21 cellular contexts compared by ENCODE assay signal in genomic region chr14:61197416-61197815, GRCh38.
"Had no signal": no experiment of that assay in that cellular context is flagged by ENCODE, and none has a peak within 500 bp of the region (broad histone marks: within the 10 kb centered on the region; RNA-seq: fewer than 3 reads in every experiment).

No MANE protein-coding gene starts in this region.

- H3K36me3 ChIP-seq: cardiac muscle cell, esophagus muscularis mucosa, right atrium auricular region, upper lobe of right lung had no signal

- ATAC-seq: activated CD4-positive, alpha-beta T cell treated with anti-CD3 and anti-CD28 coated beads for 36 hours; upper lobe of right lung had no signal

- H3K9me3 ChIP-seq: esophagus muscularis mucosa, right atrium auricular region, upper lobe of right lung had no signal

- H3K27ac Mint-ChIP-seq: activated CD4-positive, alpha-beta memory T cell treated with anti-CD3 and anti-CD28 coated beads for 36 hours; activated CD4-positive, alpha-beta T cell treated with anti-CD3 and anti-CD28 coated beads for 36 hours; activated naive CD8-positive, alpha-beta T cell treated with anti-CD3 and anti-CD28 coated beads for 36 hours; activated T-helper 1 cell treated with anti-CD3 and anti-CD28 coated beads, Interleukin-12 subunit alpha, Interleukin-12 subunit beta, Interleukin-2, Interleukin-4 antibody, amounts not matched to agents 30 ng/mL and 10 ng/mL and 1 ng/mL, durations not matched to agents 14 hours and 24 hours and 36 hours had no signal

- H3K27ac ChIP-seq: cardiac muscle cell, esophagus muscularis mucosa, right atrium auricular region, upper lobe of right lung had no signal

- H3K4me1 ChIP-seq: esophagus muscularis mucosa, right atrium auricular region, upper lobe of right lung had no signal

- H3K27me3 ChIP-seq: cardiac muscle cell, esophagus muscularis mucosa, right atrium auricular region, upper lobe of right lung had no signal

- H3K4me1 Mint-ChIP-seq: activated CD4-positive, alpha-beta T cell treated with anti-CD3 and anti-CD28 coated beads for 36 hours; activated naive CD8-positive, alpha-beta T cell treated with anti-CD3 and anti-CD28 coated beads for 36 hours had no signal

- H3K9me3 Mint-ChIP-seq: activated CD4-positive, alpha-beta memory T cell treated with anti-CD3 and anti-CD28 coated beads for 36 hours; activated naive CD8-positive, alpha-beta T cell treated with anti-CD3 and anti-CD28 coated beads for 36 hours; activated T-helper 1 cell treated with anti-CD3 and anti-CD28 coated beads, Interleukin-12 subunit alpha, Interleukin-12 subunit beta, Interleukin-2, Interleukin-4 antibody, amounts not matched to agents 30 ng/mL and 10 ng/mL and 1 ng/mL, durations not matched to agents 14 hours and 24 hours and 36 hours; nephron had no signal

- DNase-seq: activated CD4-positive, alpha-beta memory T cell treated with anti-CD3 and anti-CD28 coated beads for 36 hours; activated CD4-positive, alpha-beta T cell treated with anti-CD3 and anti-CD28 coated beads for 36 hours; activated gamma-delta T cell treated with Interleukin-2 at 50 U/mL for 16 hours; activated naive CD8-positive, alpha-beta T cell treated with anti-CD3 and anti-CD28 coated beads for 36 hours; activated T-cell treated with anti-CD3 and anti-CD28 coated beads for 4 hours; amygdala; effector memory CD4-positive, alpha-beta T cell; kidney; midbrain; nucleus accumbens; posterior cingulate gyrus; stimulated activated CD4-positive, alpha-beta T cell treated with anti-CD3 and anti-CD28 coated beads, Interleukin-12 subunit alpha, Interleukin-12 subunit beta, amount 100 ng/mL, for 4 hours; stimulated activated CD4-positive, alpha-beta T cell treated with anti-CD3 and anti-CD28 coated beads, Interleukin-1b, Interleukin-23, amount 100 ng/mL, for 48 hours; stimulated activated CD8-positive, alpha-beta memory T cell treated with anti-CD3 and anti-CD28 coated beads, Interleukin-4, amount 100 ng/mL, for 48 hours; stimulated activated naive CD4-positive, alpha-beta T cell; upper lobe of right lung had no signal

- H3K36me3 Mint-ChIP-seq: activated CD4-positive, alpha-beta memory T cell treated with anti-CD3 and anti-CD28 coated beads for 36 hours; activated naive CD8-positive, alpha-beta T cell treated with anti-CD3 and anti-CD28 coated beads for 36 hours had no signal

- H3K4me3 ChIP-seq: cardiac muscle cell, esophagus muscularis mucosa, right atrium auricular region, upper lobe of right lung had no signal

- H3K4me3 Mint-ChIP-seq: activated CD4-positive, alpha-beta memory T cell treated with anti-CD3 and anti-CD28 coated beads for 36 hours; activated CD4-positive, alpha-beta T cell treated with anti-CD3 and anti-CD28 coated beads for 36 hours; activated naive CD8-positive, alpha-beta T cell treated with anti-CD3 and anti-CD28 coated beads for 36 hours; activated T-helper 1 cell treated with anti-CD3 and anti-CD28 coated beads, Interleukin-12 subunit alpha, Interleukin-12 subunit beta, Interleukin-2, Interleukin-4 antibody, amounts not matched to agents 30 ng/mL and 10 ng/mL and 1 ng/mL, durations not matched to agents 14 hours and 24 hours and 36 hours; nephron had no signal
